In genomic region chr4:121455285-121455684, GRCh38 we compare ENCODE assay signal across 16 cellular contexts.
DNase-seq lines count a peak whose midpoint lies in the region; ATAC-seq, FAIRE-seq and TF ChIP-seq lines count a peak whose summit lies in the region.
"Had no signal": no experiment of that assay in that cellular context is flagged by ENCODE, and none has a peak within 500 bp of the region (broad histone marks: within the 10 kb centered on the region; RNA-seq: fewer than 3 reads in every experiment).

No MANE protein-coding gene starts in this region.

- H3K4me1 Mint-ChIP-seq in Calu3 (ENCODE audit: low read depth, unreplicated experiment) (peaks cover 20% of the 10 kb centered on the region), H9 (peaks cover 14% of the 10 kb centered on the region in 2 experiments), WTC11 (peaks cover 15% of the 10 kb centered on the region)
- H3K4me1 Mint-ChIP-seq: B cell had no signal

- H3K27ac ChIP-seq in H9 (ENCODE audit: insufficient read length, low read depth, low read length) (no peak overlapping the region), mesendoderm (ENCODE audit: low read depth, low read length) (no peak overlapping the region)

- peak overlapping the region; percentile 73 for H3K27ac Mint-ChIP-seq in Calu3 (ENCODE audit: unreplicated experiment)
- peak overlapping the region in 1 of 3 experiments; percentile 78; a peak in 3 of 7 replicates for H3K27ac Mint-ChIP-seq in H9
- peak overlapping the region; percentile 44; the same call in 1 of the 2 replicates for H3K27ac Mint-ChIP-seq in WTC11
- H3K27ac Mint-ChIP-seq: B cell; CD4-positive, alpha-beta T cell had no signal

- H2BK120ac ChIP-seq in H9 (ENCODE audit: low read depth, low read length, poor library complexity, severe bottlenecking) (no peak overlapping the region), mesendoderm (ENCODE audit: low read depth, low read length) (no peak overlapping the region)

- no peaks in the 10 kb centered on the region for H3K36me3 ChIP-seq in mesendoderm (ENCODE audit: control insufficient read depth, insufficient read depth, low read length)

- no peaks in the 10 kb centered on the region for H3K9me3 ChIP-seq in H9 (ENCODE audit: control insufficient read depth, low read depth, low read length)

- peaks cover 3% of the 10 kb centered on the region; the same call in 1 of the 2 replicates for H3K4me1 ChIP-seq in H9 (ENCODE audit: insufficient read depth, low read length)
- H3K4me1 ChIP-seq in mesendoderm (ENCODE audit: control insufficient read depth, low read depth, low read length), result peaks cover 2% of the 10 kb centered on the region

- H2BK15ac ChIP-seq in H9 (ENCODE audit: low read depth, low read length), result no peak overlapping the region
- H2BK15ac ChIP-seq in mesendoderm (replicated peaks; ENCODE audit: low read depth), result no peak overlapping the region

- H3K36me3 Mint-ChIP-seq in Calu3 (ENCODE audit: insufficient read depth, unreplicated experiment) (no peaks in the 10 kb centered on the region), H9 (ENCODE audit: insufficient read depth in 1 of 3, low read depth in 3 of 3) (no peaks in the 10 kb centered on the region), WTC11 (no peaks in the 10 kb centered on the region)

- FAIRE-seq in HTR-8/SVneo (lab: Jason Lieb, UNC), result no peak
- FAIRE-seq: A204.1, GM12878 had no signal

- H3K9me3 Mint-ChIP-seq in Calu3 (ENCODE audit: low read depth, unreplicated experiment), result no peaks in the 10 kb centered on the region
- H3K9me3 Mint-ChIP-seq in H9, result no peaks in the 10 kb centered on the region
- no peaks in the 10 kb centered on the region for H3K9me3 Mint-ChIP-seq in WTC11
- H3K9me3 Mint-ChIP-seq: CD4-positive, alpha-beta T cell had no signal

- no peak overlapping the region for H2BK5ac ChIP-seq in H9 (ENCODE audit: insufficient read length, low read length)
- no peak overlapping the region for H2BK5ac ChIP-seq in mesendoderm (ENCODE audit: low read length)

- H3K79me2 ChIP-seq in H9 (ENCODE audit: insufficient read depth, low read length) (no peaks in the 10 kb centered on the region), mesendoderm (ENCODE audit: control insufficient read depth, insufficient read depth, low read length) (no peaks in the 10 kb centered on the region)

- no peaks in the 10 kb centered on the region for H3K27me3 Mint-ChIP-seq in Calu3 (ENCODE audit: unreplicated experiment)
- no peaks in the 10 kb centered on the region for H3K27me3 Mint-ChIP-seq in H9 (ENCODE audit: low read depth)
- no peaks in the 10 kb centered on the region for H3K27me3 Mint-ChIP-seq in WTC11 (ENCODE audit: low read depth)

- no peak overlapping the region for H3K56ac ChIP-seq in H9 (ENCODE audit: insufficient read length, low read depth, low read length)
- H3K56ac ChIP-seq in mesendoderm (ENCODE audit: low read length), result no peak overlapping the region

- CTCF ChIA-PET in Calu3 (lab: Charles Lee), result no interaction called here
- CTCF ChIA-PET in WTC11 (lab: Charles Lee), result interaction anchor here (0.7 to 2.9 kb wide), 4 partner anchors 7 to 85 kb away, joined by 3 to 14 read pairs (median 6); no protein-coding TSS in a partner anchor

- H3K4ac ChIP-seq in H9 (ENCODE audit: low read depth, low read length) (no peak overlapping the region), mesendoderm (ENCODE audit: low read depth, low read length) (no peak overlapping the region)

- H3K4me2 ChIP-seq in H9 (ENCODE audit: insufficient read depth, insufficient read length, low read length) (no peak overlapping the region), mesendoderm (ENCODE audit: low read length) (no peak overlapping the region)

- H3K18ac ChIP-seq in H9 (ENCODE audit: insufficient read length, low read depth, low read length) (no peak overlapping the region), mesendoderm (ENCODE audit: low read length) (peak overlapping the region; percentile 22)

- no peak overlapping the region for H2BK20ac ChIP-seq in H9 (ENCODE audit: low read depth, low read length, poor library complexity, severe bottlenecking)

- no peaks in the 10 kb centered on the region for H3K23me2 ChIP-seq in H9 (ENCODE audit: insufficient read length, low read depth, low read length, poor library complexity, severe bottlenecking)

- H2AFZ ChIP-seq in H9 (ENCODE audit: low read length), result peak overlapping the region; percentile 29

- no peak overlapping the region for H2AK5ac ChIP-seq in H9 (ENCODE audit: insufficient read length, low read length)
- H2AK5ac ChIP-seq in mesendoderm (ENCODE audit: low read length), result no peak overlapping the region

- TF ChIP-seq CTCF in Calu3 (IDR thresholded peaks at IDR 0.05; ENCODE audit: unreplicated experiment), result no peak
- TF ChIP-seq CTCF in H9 (conservative IDR thresholded peaks at IDR 0.05), result no peak
- TF ChIP-seq CTCF in WTC11 (IDR thresholded peaks at IDR 0.05), result no peak

- H3K4me3 Mint-ChIP-seq in Calu3 (ENCODE audit: low read depth, unreplicated experiment) (no peak overlapping the region), H9 (no peak overlapping the region), WTC11 (no peak overlapping the region)
- H3K4me3 Mint-ChIP-seq: B cell; CD4-positive, alpha-beta T cell had no signal

- H3K27me3 ChIP-seq in H9 (ENCODE audit: insufficient read depth, low read length) (no peaks in the 10 kb centered on the region), mesendoderm (ENCODE audit: insufficient read depth, low read length, poor library complexity) (no peaks in the 10 kb centered on the region)

- H3K9ac ChIP-seq in H9 (ENCODE audit: extremely low read depth, insufficient read length, low read length) (no peak overlapping the region), mesendoderm (ENCODE audit: low read length) (no peak overlapping the region)

- H3K79me1 ChIP-seq in H9 (ENCODE audit: insufficient read depth, low read depth, low read length, poor library complexity, severe bottlenecking) (no peaks in the 10 kb centered on the region), mesendoderm (ENCODE audit: low read length) (no peaks in the 10 kb centered on the region)

- H4K8ac ChIP-seq in H9 (replicated peaks; ENCODE audit: insufficient read length, low read depth, low read length), result no peak overlapping the region
- no peak overlapping the region for H4K8ac ChIP-seq in mesendoderm (ENCODE audit: low read depth, low read length)

- WGBS in H9 (ENCODE audit: extremely low coverage, insufficient read length, low lambda C conversion rate), result no CpG with 5 or more reads among the region's 3 CpGs
- no CpG with 5 or more reads among the region's 3 CpGs for WGBS in mesendoderm (ENCODE audit: extremely low coverage, insufficient coverage, low lambda C conversion rate)

- H4K91ac ChIP-seq in H9 (ENCODE audit: insufficient read length, low read depth, low read length), result no peak overlapping the region

- intact Hi-C loops in Calu3 (cut with micrococcal nuclease; ENCODE audit: unreplicated experiment), result no loop called here

- peak; percentile 46 for ATAC-seq in WTC11
- no peak for ATAC-seq in GM18909 (IDR thresholded peaks at IDR 0.05; ENCODE audit: poor library complexity, unreplicated experiment)
- ATAC-seq: GM12878 had no signal

- POLR2A ChIA-PET in WTC11 (lab: Charles Lee), result no interaction called here

- no peak overlapping the region for H3K23ac ChIP-seq in H9 (ENCODE audit: insufficient read length, low read depth, low read length)
- H3K23ac ChIP-seq in mesendoderm (ENCODE audit: low read length), result no peak overlapping the region

- H3K14ac ChIP-seq in H9 (ENCODE audit: insufficient read depth, low read length), result no peak overlapping the region

- H4K20me1 ChIP-seq in H9 (ENCODE audit: control insufficient read depth, insufficient read depth, insufficient read length), result no peaks in the 10 kb centered on the region

- no TSS peak for BruUV-seq in Calu3 (replicated peaks; lab: Mats Ljungman, UMichigan)

- H4K5ac ChIP-seq in H9 (ENCODE audit: insufficient read length, low read depth, low read length), result no peak overlapping the region
- H4K5ac ChIP-seq in mesendoderm (ENCODE audit: low read length), result no peak overlapping the region

- no peak overlapping the region for H2BK12ac ChIP-seq in H9 (ENCODE audit: insufficient read length, low read depth, low read length)

- no peak overlapping the region for H3K4me3 ChIP-seq in mesendoderm (ENCODE audit: low read length)
- H3K4me3 ChIP-seq: GM12878 had no signal

- no peak overlapping the region for H3T11ph ChIP-seq in H9 (ENCODE audit: low read length)

- no peak for DNase-seq in Calu3
- DNase-seq in H9, result no peak
- DNase-seq in WTC11 (ENCODE audit: low spot score), result peak; percentile 12
- no peak for DNase-seq in mesendoderm
- no peak for DNase-seq in NCI-H82 treated with DMSO at 0.1 percent for 48 hours (lab: John Stamatoyannopoulos, UW; ENCODE audit: unreplicated experiment)
- DNase-seq in HTR-8/SVneo (ENCODE audit: insufficient read length, low spot score), result no peak
- DNase-seq: C1 segment of cervical spinal cord; CD4-positive, alpha-beta T cell; DMS79; GOT3; HCEC 1CT; IMR-90 had no signal

TF ChIP-seq in WTC11, 78 proteins besides CTCF, POLR2A, EP300 and RAD21:
- TF ChIP-seq NFATC4 (CRISPR knock-in tag; IDR thresholded peaks at IDR 0.05), result no peak
